20 cellular contexts compared by ENCODE assay signal in the genomic region with DNA sequence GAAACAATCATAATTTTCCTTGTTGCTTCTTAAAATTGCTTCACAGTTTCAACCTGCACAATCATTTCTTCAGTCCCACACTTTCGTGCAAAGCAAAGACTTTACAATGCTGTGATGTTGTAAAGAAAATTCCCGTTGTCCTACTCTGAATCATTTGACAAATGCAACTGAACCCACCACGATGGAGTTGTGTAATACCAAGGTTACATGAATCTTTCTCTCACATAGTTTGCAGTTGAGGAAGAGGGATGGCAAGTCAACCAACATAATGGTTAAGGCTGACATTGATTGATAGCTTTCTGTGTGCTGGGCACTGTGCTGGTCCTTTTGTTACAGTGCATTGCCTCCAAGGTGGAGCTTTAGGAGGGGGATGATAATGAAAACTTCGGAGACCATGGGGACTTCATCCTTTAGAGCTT.
DNase-seq lines count a peak whose midpoint lies in the region; ATAC-seq, FAIRE-seq and TF ChIP-seq lines count a peak whose summit lies in the region.
"Had no signal": no experiment of that assay in that cellular context is flagged by ENCODE, and none has a peak within 500 bp of the region (broad histone marks: within the 10 kb centered on the region; RNA-seq: fewer than 3 reads in every experiment).

No MANE protein-coding gene starts in this region.

- H3K9ac ChIP-seq in SK-N-SH = no peak overlapping the region

- no peaks in the 10 kb centered on the region for H3K79me2 ChIP-seq in SK-N-SH (ENCODE audit: insufficient read depth)

- ATAC-seq in HG02610 (IDR thresholded peaks at IDR 0.05; ENCODE audit: unreplicated experiment) (peak; percentile 33), mucosa of descending colon (no peak), HG02852 (IDR thresholded peaks at IDR 0.05; ENCODE audit: unreplicated experiment) (no peak)
- ATAC-seq: PC-3 had no signal

- CTCF ChIA-PET in SK-N-SH (lab: Yijun Ruan, JAX) = interaction anchor here (0.6 to 2.2 kb wide), 3 partner anchors 8 to 911 kb away, joined by 3 to 8 read pairs (median 6); no protein-coding TSS in a partner anchor

- DNase-seq in AG10803 (ENCODE audit: low read depth) (peak; percentile 74), OCI-M1 (lab: John Stamatoyannopoulos, UW) (peak; percentile 61), fibroblast of the aortic adventitia (ENCODE audit: low read depth) (peak; percentile 30), mucosa of descending colon (no peak), urothelium cell line (ENCODE audit: low spot score) (no peak), SK-N-SH (no peak)
- DNase-seq: activated CD4-positive, CD25-positive, alpha-beta regulatory T cell treated with anti-CD3 and anti-CD28 coated beads, Interleukin-2, amount 50 U/mL, for 72 hours; CD8-positive, alpha-beta T cell; dermis blood vessel endothelial cell; KG1; NCI-H1105; NCI-H524 treated with DMSO at 0.1 percent for 48 hours; PC-3; retina; T1000 had no signal

- TF ChIP-seq CTCF in AG10803 (conservative IDR thresholded peaks at IDR 0.05; ENCODE audit: low read length) (no peak), fibroblast of the aortic adventitia (IDR thresholded peaks at IDR 0.05; ENCODE audit: insufficient read depth, low read length) (no peak), mucosa of descending colon (IDR thresholded peaks at IDR 0.05) (no peak), SK-N-SH (IDR thresholded peaks at IDR 0.05) (no peak)

- no peaks in the 10 kb centered on the region for H3K27me3 ChIP-seq in SK-N-SH (ENCODE audit: insufficient read depth)

- H2AFZ ChIP-seq in SK-N-SH (ENCODE audit: low read depth) = no peak overlapping the region

- H3K36me3 ChIP-seq in mucosa of descending colon (ENCODE audit: low read depth) = no peaks in the 10 kb centered on the region
- H3K36me3 ChIP-seq in SK-N-SH (replicated peaks in 1 of 2; ENCODE audit: control insufficient read depth in 1 of 2, insufficient read depth in 2 of 2, low read length in 1 of 2) = no peaks in the 10 kb centered on the region

- no peaks in the 10 kb centered on the region for H3F3A ChIP-seq in SK-N-SH (replicated peaks; ENCODE audit: insufficient read depth)

- no peaks in the 10 kb centered on the region for H3K9me2 ChIP-seq in SK-N-SH

- H3K4me1 ChIP-seq in mucosa of descending colon (ENCODE audit: low read depth) (peaks cover 55% of the 10 kb centered on the region), SK-N-SH (ENCODE audit: control insufficient read depth in 1 of 2, insufficient read depth in 2 of 2, low read depth in 1 of 2, low read length in 1 of 2) (no peaks in the 10 kb centered on the region; a peak in 2 of 4 replicates)

- no peak overlapping the region for H3K27ac ChIP-seq in SK-N-SH (ENCODE audit: low read depth in 2 of 2, low read length in 1 of 2)
- H3K27ac ChIP-seq: epithelial cell of prostate had no signal

- H3K4me2 ChIP-seq in SK-N-SH = no peak overlapping the region

- FAIRE-seq in urothelium cell line (lab: Jason Lieb, UNC) = no peak
- FAIRE-seq: bronchial epithelial cell, frontal cortex had no signal

- no peak for TF ChIP-seq EP300 in SK-N-SH (IDR thresholded peaks at IDR 0.05; ENCODE audit: borderline replicate concordance in 1 of 2, low read depth in 1 of 2, low read length in 1 of 2)

- H3K4me3 ChIP-seq in AG10803 (ENCODE audit: low read length) = no peak overlapping the region
- H3K4me3 ChIP-seq in fibroblast of the aortic adventitia (ENCODE audit: low read depth, low read length) = no peak overlapping the region
- H3K4me3 ChIP-seq in mucosa of descending colon = no peak overlapping the region
- no peak overlapping the region for H3K4me3 ChIP-seq in SK-N-SH (ENCODE audit: low read depth in 2 of 2, low read length in 1 of 2)

- POLR2A ChIA-PET in SK-N-SH (lab: Yijun Ruan, JAX) = no interaction called here

- H3K9me3 ChIP-seq in mucosa of descending colon (no peaks in the 10 kb centered on the region), SK-N-SH (no peaks in the 10 kb centered on the region)

- no peak for TF ChIP-seq RAD21 in SK-N-SH (IDR thresholded peaks at IDR 0.05; ENCODE audit: low read length)

- intact Hi-C loops in mucosa of descending colon (cut with DNase I, micrococcal nuclease) = no loop called here

- H4K20me1 ChIP-seq in SK-N-SH (ENCODE audit: insufficient read depth) = no peaks in the 10 kb centered on the region

- 48% methylated on average over 4 of the region's 4 CpGs for WGBS in SK-N-SH (ENCODE audit: low lambda C conversion rate)

TF ChIP-seq in SK-N-SH, 30 proteins besides CTCF, POLR2A, EP300 and RAD21:
- TF ChIP-seq NRF1 (IDR thresholded peaks at IDR 0.05; ENCODE audit: low read depth, low read length) = no peak

Comparison
In these comparisons a context has a peak if more than half of its experiments do, and no peak if none do; other contexts are left out.
1. DNase-seq: peak in AG10803 (single experiment), OCI-M1 (single experiment) and fibroblast of the aortic adventitia (single experiment); none in mucosa of descending colon (0 of 3), urothelium cell line (single experiment) and SK-N-SH (single experiment).